In genomic region chr10:102596506-102596971, GRCh38 we compare ENCODE assay signal across 8 cellular contexts. TPM values are rescaled to one million over a fixed set of nuclear protein-coding genes. Genes with fewer than 3 reads are reported as not detected.
DNase-seq lines count a peak whose midpoint lies in the region; ATAC-seq and TF ChIP-seq lines count a peak whose summit lies in the region.

No MANE protein-coding gene starts in this region.

- H3K36me3 ChIP-seq in SJCRH30, result 0 out of 2 replicates have a peak, but pooled peaks cover 3% of the 10 kb centered on the region

- H3K27me3 ChIP-seq in SJCRH30, result no peaks in the 10 kb centered on the region

- H3K4me3 ChIP-seq in SJCRH30, result no peak overlapping the region

- in situ Hi-C loops in KBM-7 (cut with MboI; ENCODE audit: low pct_unique_long_range_greater_than_20kb, low sequenced_read_pairs), result no loop called here

- peak; percentile 14 to 31 for DNase-seq in activated CD4-positive, alpha-beta T cell treated with anti-CD3 and anti-CD28 coated beads for 4 hours
- no peak for DNase-seq in activated CD4-positive, alpha-beta T cell treated with anti-CD3 and anti-CD28 coated beads, Interleukin-2, amount 50 U/mL, for 1 hour
- DNase-seq in KBM-7 (peak; percentile 66), SJCRH30 (peak; percentile 73 to 88), endothelial cell (ENCODE audit: low spot score) (peak; percentile 64), midbrain (lab: John Stamatoyannopoulos, UW) (peak; percentile 40)

- H3K36me3 Mint-ChIP-seq in endothelial cell (ENCODE audit: low read depth, unreplicated experiment), result peaks cover 14% of the 10 kb centered on the region

- H3K27me3 Mint-ChIP-seq in endothelial cell (ENCODE audit: unreplicated experiment), result peaks cover 15% of the 10 kb centered on the region

- H3K27ac ChIP-seq in SJCRH30, result no peak overlapping the region

- H3K27ac Mint-ChIP-seq in endothelial cell (ENCODE audit: unreplicated experiment), result peak overlapping the region; percentile 100

- H3K4me3 Mint-ChIP-seq in endothelial cell (ENCODE audit: unreplicated experiment), result peak overlapping the region; percentile 51

- H3K4me1 ChIP-seq in SJCRH30, result peaks cover 6% of the 10 kb centered on the region; the same call in 1 of the 2 replicates

- ATAC-seq in GM21717 (IDR thresholded peaks at IDR 0.05; ENCODE audit: unreplicated experiment), result no peak
- no peak for ATAC-seq in HG03097 (IDR thresholded peaks at IDR 0.05; ENCODE audit: low FRiP score, unreplicated experiment)

- peak; percentile 76 for TF ChIP-seq CTCF in endothelial cell (IDR thresholded peaks at IDR 0.05; ENCODE audit: unreplicated experiment)

- H3K4me1 Mint-ChIP-seq in endothelial cell (ENCODE audit: unreplicated experiment), result peaks cover 83% of the 10 kb centered on the region

- H3K9me3 ChIP-seq in SJCRH30 (replicated peaks), result no peaks in the 10 kb centered on the region

- H3K9me3 Mint-ChIP-seq in endothelial cell (ENCODE audit: unreplicated experiment), result no peaks in the 10 kb centered on the region

RNA-seq across cellular contexts. Expression of gene TRIM8, which starts 47.7 kb away (rescaled TPM):
- 66.6 and 67.3 TPM in 2 replicates for total RNA-seq in SJCRH30 (2014; rRNA removed; shearing (Covaris generic))
- 219 TPM for total RNA-seq in endothelial cell (ENCODE audit: unreplicated experiment)
